9 cellular contexts compared by ENCODE assay signal in genomic region chr4:169270156-169270809, GRCh38. TPM values are rescaled to one million over a fixed set of nuclear protein-coding genes. Genes with fewer than 3 reads are reported as not detected.
DNase-seq lines count a peak whose midpoint lies in the region; ATAC-seq, FAIRE-seq and TF ChIP-seq lines count a peak whose summit lies in the region.
"Had no signal": no experiment of that assay in that cellular context is flagged by ENCODE, and none has a peak within 500 bp of the region (broad histone marks: within the 10 kb centered on the region; RNA-seq: fewer than 3 reads in every experiment).

No MANE protein-coding gene starts in this region.

- TF ChIP-seq POLR2A in HepG2 (IDR thresholded peaks at IDR 0.05; ENCODE audit: insufficient read depth in 1 of 2, low read depth in 2 of 2, low read length in 2 of 2), result peak in 1 of 2 experiments; percentile 47; a peak in 2 of 4 replicates

- peaks cover 15% of the 10 kb centered on the region for H3K27me3 Mint-ChIP-seq in dendritic cell treated with granulocyte-macrophage colony-stimulating factor and Interleukin-4, amounts not matched to agents 40 ng/mL and 50 ng/mL, for 4 days
- no peaks in the 10 kb centered on the region for H3K27me3 Mint-ChIP-seq in stimulated activated memory B cell treated with anti-CD40 and anti-IgM and Interleukin-4, amounts not matched to agents 10 μg/mL and 1 μg/mL and 100 μg/mL, for 72 hours

- H3K9me3 Mint-ChIP-seq in dendritic cell treated with granulocyte-macrophage colony-stimulating factor and Interleukin-4, amounts not matched to agents 40 ng/mL and 50 ng/mL, for 4 days, result no peaks in the 10 kb centered on the region
- H3K9me3 Mint-ChIP-seq in stimulated activated memory B cell treated with anti-CD40 and anti-IgM and Interleukin-4, amounts not matched to agents 10 μg/mL and 1 μg/mL and 100 μg/mL, for 72 hours, result no peaks in the 10 kb centered on the region

- H3K4me1 ChIP-seq in HepG2 (ENCODE audit: insufficient read depth, low read length), result peaks cover 53% of the 10 kb centered on the region

- DNase-seq in DMS 273 (lab: John Stamatoyannopoulos, UW; ENCODE audit: unreplicated experiment) (peak; percentile 74), DMS 273 treated with DMSO at 0.1 percent for 48 hours (lab: John Stamatoyannopoulos, UW) (no peak), SK-MEL-5 (ENCODE audit: low read depth, low spot score) (peak; percentile 27), HepG2 (ENCODE audit: low spot score) (no peak)

- H3K9ac ChIP-seq in HepG2 (ENCODE audit: insufficient read depth, low read depth, low read length), result peak overlapping the region; percentile 87

- H3K36me3 ChIP-seq in HepG2 (replicated peaks in 1 of 2; ENCODE audit: control insufficient read depth in 1 of 2, insufficient read depth in 2 of 2, low read length in 2 of 2), result no peaks in the 10 kb centered on the region

- peak overlapping the region; percentile 55 for H3K27ac ChIP-seq in HepG2 (ENCODE audit: extremely low read length, insufficient read depth, low read length)

- intact Hi-C loops in dendritic cell treated with granulocyte-macrophage colony-stimulating factor and Interleukin-4, amounts not matched to agents 40 ng/mL and 50 ng/mL, for 4 days (cut with micrococcal nuclease), result loop anchor here (10.0 kb wide), 1 partner anchor 255 kb away; the partner anchor contains the start of gene CBR4
- intact Hi-C loops in HepG2 (cut with micrococcal nuclease; ENCODE audit: unreplicated experiment), result loop anchor here (1.0 kb wide), 2 partner anchors 64 to 216 kb away; no protein-coding TSS in a partner anchor

- peaks cover 0 to 4% of the 10 kb centered on the region in 2 experiments; a peak in 1 of 5 replicates for H3K27me3 ChIP-seq in HepG2 (ENCODE audit: control insufficient read depth in 1 of 2, insufficient read depth in 2 of 2, low read length in 2 of 2)

- peaks cover 29% of the 10 kb centered on the region for H3K4me1 Mint-ChIP-seq in dendritic cell treated with granulocyte-macrophage colony-stimulating factor and Interleukin-4, amounts not matched to agents 40 ng/mL and 50 ng/mL, for 4 days (ENCODE audit: low read depth)
- peaks cover 24% of the 10 kb centered on the region for H3K4me1 Mint-ChIP-seq in stimulated activated memory B cell treated with anti-CD40 and anti-IgM and Interleukin-4, amounts not matched to agents 10 μg/mL and 1 μg/mL and 100 μg/mL, for 72 hours

- no peak for FAIRE-seq in HepG2 (lab: Jason Lieb, UNC)
- FAIRE-seq: A204.1 had no signal

- no peaks in the 10 kb centered on the region for H3K36me3 Mint-ChIP-seq in dendritic cell treated with granulocyte-macrophage colony-stimulating factor and Interleukin-4, amounts not matched to agents 40 ng/mL and 50 ng/mL, for 4 days (ENCODE audit: low read depth)
- H3K36me3 Mint-ChIP-seq in stimulated activated memory B cell treated with anti-CD40 and anti-IgM and Interleukin-4, amounts not matched to agents 10 μg/mL and 1 μg/mL and 100 μg/mL, for 72 hours, result no peaks in the 10 kb centered on the region

- H3K4me3 ChIP-seq in HepG2 (replicated peaks in 1 of 3; ENCODE audit: insufficient read depth in 1 of 3, low read depth in 2 of 3, low read length in 3 of 3), result peak overlapping the region; percentile 73 to 94 (median 84)

- H2AFZ ChIP-seq in HepG2 (ENCODE audit: low read length), result peak overlapping the region; percentile 20

- H3K9me3 ChIP-seq in HepG2 (ENCODE audit: low read length), result no peaks in the 10 kb centered on the region

- TF ChIP-seq EP300 in HepG2 (IDR thresholded peaks at IDR 0.05; ENCODE audit: low read depth in 2 of 2, low read length in 2 of 2) (no peak), HepG2 (CRISPR knock-in tag; IDR thresholded peaks at IDR 0.05; ENCODE audit: borderline replicate concordance) (no peak)

- H3K79me2 ChIP-seq in HepG2 (ENCODE audit: insufficient read depth, low read length), result peaks cover 21% of the 10 kb centered on the region

- CTCF ChIA-PET in HepG2 (lab: Yijun Ruan, JAX; ENCODE audit: low intra/inter-chr PET ratio, low total read pairs), result no interaction called here

- peak; percentile 39 for ATAC-seq in GM21360 (IDR thresholded peaks at IDR 0.05; ENCODE audit: unreplicated experiment)
- peak; percentile 33 for ATAC-seq in HG03565 (IDR thresholded peaks at IDR 0.05; ENCODE audit: unreplicated experiment)
- ATAC-seq in HepG2, result peak; percentile 75
- ATAC-seq in stimulated activated memory B cell treated with anti-CD40 and anti-IgM and Interleukin-4, amounts not matched to agents 10 μg/mL and 1 μg/mL and 100 μg/mL, for 72 hours, result peak; percentile 67

- peak overlapping the region; percentile 63 for H3K27ac Mint-ChIP-seq in dendritic cell treated with granulocyte-macrophage colony-stimulating factor and Interleukin-4, amounts not matched to agents 40 ng/mL and 50 ng/mL, for 4 days
- peak overlapping the region; percentile 76 for H3K27ac Mint-ChIP-seq in stimulated activated memory B cell treated with anti-CD40 and anti-IgM and Interleukin-4, amounts not matched to agents 10 μg/mL and 1 μg/mL and 100 μg/mL, for 72 hours

- TSS peak; percentile 51 for BruUV-seq in HepG2 (replicated peaks; lab: Mats Ljungman, UMichigan)

- in situ Hi-C loops in SK-MEL-5 (cut with HindIII; ENCODE audit: low pct_unique_long_range_greater_than_20kb, low sequenced_read_pairs) (no loop called here), HepG2 (cut with HindIII; ENCODE audit: extremely low pct_ligation_motif_present, low pct_unique_long_range_greater_than_20kb) (no loop called here)

- peak overlapping the region; percentile 84 for H3K4me3 Mint-ChIP-seq in dendritic cell treated with granulocyte-macrophage colony-stimulating factor and Interleukin-4, amounts not matched to agents 40 ng/mL and 50 ng/mL, for 4 days
- peak overlapping the region; percentile 87 for H3K4me3 Mint-ChIP-seq in stimulated activated memory B cell treated with anti-CD40 and anti-IgM and Interleukin-4, amounts not matched to agents 10 μg/mL and 1 μg/mL and 100 μg/mL, for 72 hours

- peak; percentile 14; the same call in 1 of the 2 replicates for TF ChIP-seq CTCF in HepG2 (CRISPR knock-in tag; IDR thresholded peaks at IDR 0.05)

- 0 out of 2 replicates have a peak, but pooled peaks have one; percentile 23 for TF ChIP-seq RAD21 in HepG2 (CRISPR knock-in tag; IDR thresholded peaks at IDR 0.05)

- peak overlapping the region; percentile 90 for H3K4me2 ChIP-seq in HepG2 (ENCODE audit: low read depth, low read length)

- H4K20me1 ChIP-seq in HepG2 (ENCODE audit: insufficient read depth, low read length), result no peaks in the 10 kb centered on the region

- POLR2A ChIA-PET in HepG2 (lab: Yijun Ruan, JAX), result interaction anchor here (0.9 to 2.8 kb wide), 3 partner anchors 21 to 260 kb away, joined by 3 to 20 read pairs (median 6); partner anchors contain the start of gene CBR4

- 0% methylated on average over 12 of the region's 56 CpGs for WGBS in HepG2 (ENCODE audit: low lambda C conversion rate)

TF ChIP-seq in HepG2, 621 proteins besides CTCF, POLR2A, EP300 and RAD21 (continues in another document):
- TF ChIP-seq ZBTB14 (CRISPR knock-in tag; IDR thresholded peaks at IDR 0.05), result no peak
- no peak for TF ChIP-seq ZNF788 (CRISPR knock-in tag; IDR thresholded peaks at IDR 0.05; ENCODE audit: borderline replicate concordance)
- no peak for TF ChIP-seq KAT2B (IDR thresholded peaks at IDR 0.05; ENCODE audit: borderline replicate concordance, low read depth, low read length)
- no peak for TF ChIP-seq HMG20A (CRISPR knock-in tag; IDR thresholded peaks at IDR 0.05; ENCODE audit: borderline replicate concordance)

RNA-seq across cellular contexts. Expression of gene SH3RF1, which starts 0.5 kb away (rescaled TPM):
- 3.0 and 4.1 TPM in 2 replicates for total RNA-seq in SK-MEL-5 (2014; rRNA removed; shearing (Covaris generic))
- 6.7 and 7.7 TPM in 2 replicates for polyA plus RNA-seq in SK-MEL-5 (2015; cell fraction: cytosol; rRNA removed)
- polyA plus RNA-seq in SK-MEL-5 (2015; cell fraction: nucleus; rRNA removed), result 3.8 and 4.5 TPM in 2 replicates
- 3.2 and 3.8 TPM in 2 replicates for total RNA-seq in HepG2 (2016; rRNA removed; fragmentation: Illumina TruSeq; extraction: Trizol)
- 1.3 and 2.3 TPM in 2 replicates for total RNA-seq in HepG2 (2016; cell fraction: cytosol; rRNA removed; fragmentation: Illumina TruSeq; extraction: Trizol; ENCODE audit: low read depth)
- total RNA-seq in HepG2 (2016; cell fraction: insoluble cytoplasmic fraction; rRNA removed; fragmentation: Illumina TruSeq; extraction: Trizol), result 3.0 and 3.3 TPM in 2 replicates
- 2.4 and 2.6 TPM in 2 replicates for total RNA-seq in HepG2 (2016; cell fraction: membrane; rRNA removed; fragmentation: Illumina TruSeq; extraction: Trizol)
- total RNA-seq in HepG2 (2016; cell fraction: nucleus; rRNA removed; fragmentation: Illumina TruSeq; extraction: Trizol), result 7.0 and 12.0 TPM in 2 replicates
- polyA plus RNA-seq in HepG2 (2011; rRNA removed), result 3.1 and 3.2 TPM in 2 replicates
- polyA plus RNA-seq in HepG2 (2011; cell fraction: cytosol; rRNA removed), result 1.9 and 2.5 TPM in 2 replicates
- polyA plus RNA-seq in HepG2 (2011; cell fraction: nucleus; rRNA removed), result 5.0 and 7.8 TPM in 2 replicates
- 1.9 and 2.2 TPM in 2 replicates for polyA plus RNA-seq in HepG2 (2012)
- 0.23 and 0.25 TPM in 2 replicates for polyA plus RNA-seq in HepG2 (2016; cell fraction: cytosol; fragmentation: Illumina TruSeq; extraction: Trizol; ENCODE audit: low read depth)
- 2.4 and 2.7 TPM in 2 replicates for polyA plus RNA-seq in HepG2 (2016; cell fraction: insoluble cytoplasmic fraction; fragmentation: Illumina TruSeq; extraction: Trizol; ENCODE audit: low read depth)
- polyA plus RNA-seq in HepG2 (2016; cell fraction: membrane; fragmentation: Illumina TruSeq; extraction: Trizol; ENCODE audit: low read depth), result 0.74 and 0.91 TPM in 2 replicates
- 2.8 and 3.6 TPM in 2 replicates for polyA plus RNA-seq in HepG2 (2016; cell fraction: nucleus; fragmentation: Illumina TruSeq; extraction: Trizol; ENCODE audit: insufficient read depth, low read depth)
- polyA minus RNA-seq in HepG2 (2011; rRNA and poly(A)+ RNA removed; ENCODE audit: low replicate concordance), result 25.0 and 59.0 TPM in 2 replicates
- polyA minus RNA-seq in HepG2 (2011; cell fraction: cytosol; rRNA and poly(A)+ RNA removed), result 4.5 and 7.2 TPM in 2 replicates
- polyA minus RNA-seq in HepG2 (2011; cell fraction: nucleus; rRNA and poly(A)+ RNA removed), result 26.3 and 31.1 TPM in 2 replicates

Comparison
In these comparisons a context has a peak if more than half of its experiments do, and no peak if none do; other contexts are left out.
1. DNase-seq: peak in DMS 273 (single experiment) and SK-MEL-5 (single experiment); none in DMS 273 treated with DMSO at 0.1 percent for 48 hours (single experiment) and HepG2 (single experiment).
2. Peak in every context shown above with its lines, with median percentiles within 50 percentile points of each other: ATAC-seq.